Comparison of ENCODE assay signal across 13 cellular contexts in the genomic region with DNA sequence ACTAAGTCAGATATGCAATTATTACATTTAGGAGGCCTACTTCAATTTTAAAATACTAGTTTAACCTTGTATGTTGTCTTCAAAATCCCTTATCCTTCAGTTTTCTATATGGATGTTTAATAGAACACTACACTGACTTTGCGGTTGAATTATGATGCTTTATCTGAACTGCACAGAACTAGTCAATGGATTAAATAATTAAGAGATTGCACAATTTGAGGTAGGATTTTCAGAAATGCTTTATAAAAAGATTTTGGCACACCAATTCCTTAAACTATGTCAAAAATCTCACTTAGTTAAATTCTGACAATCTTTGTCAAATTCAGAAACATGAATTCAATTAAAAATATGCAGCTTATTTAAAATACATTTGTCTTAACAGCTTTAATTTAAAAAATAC. TPM values are rescaled to one million over a fixed set of nuclear protein-coding genes. Genes with fewer than 3 reads are reported as not detected.
DNase-seq lines count a peak whose midpoint lies in the region; ATAC-seq and TF ChIP-seq lines count a peak whose summit lies in the region.
"Had no signal": no experiment of that assay in that cellular context is flagged by ENCODE, and none has a peak within 500 bp of the region (broad histone marks: within the 10 kb centered on the region; RNA-seq: fewer than 3 reads in every experiment).

No MANE protein-coding gene starts in this region.

- intact Hi-C loops in A673 (cut with micrococcal nuclease; ENCODE audit: unreplicated experiment): no loop called here

- BruUV-seq in A673 (replicated peaks; lab: Mats Ljungman, UMichigan): no TSS peak

- H3K9me3 Mint-ChIP-seq in IgD-negative memory B cell: no peaks in the 10 kb centered on the region
- no peaks in the 10 kb centered on the region for H3K9me3 Mint-ChIP-seq in neural progenitor cell

- no peaks in the 10 kb centered on the region for H3K79me2 ChIP-seq in neural progenitor cell (ENCODE audit: low read depth)

- peak overlapping the region; percentile 69 for H3K4me2 ChIP-seq in neural progenitor cell
- H3K4me2 ChIP-seq: BLaER1 treated with 17β-estradiol and CSF1 and Interleukin-3, amounts not matched to agents 10 nM and 100 nM had no signal

- POLR2A ChIA-PET in A673 (lab: Charles Lee; ENCODE audit: low non-redundant PET): interaction anchor here (0.6 kb wide), 1 partner anchor 16 kb away, joined by 3 read pairs; no protein-coding TSS in a partner anchor

- CTCF ChIA-PET in A673 (lab: Charles Lee): no interaction called here

- DNase-seq in A673 (ENCODE audit: low spot score) (no peak), choroid plexus epithelial cell (ENCODE audit: low read depth) (no peak), neural progenitor cell (ENCODE audit: low spot score) (no peak), NCI-H146 (lab: John Stamatoyannopoulos, UW) (no peak)
- DNase-seq: activated CD4-positive, alpha-beta T cell treated with anti-CD3 and anti-CD28 coated beads for 4 hours; activated effector memory CD4-positive, alpha-beta T cell treated with Interleukin-2 at 50 U/mL for 16 hours; NCI-H1048 had no signal

- peaks cover 3 to 10% (median 10%) of the 10 kb centered on the region in 3 donors for H3K4me1 Mint-ChIP-seq in IgD-negative memory B cell
- peaks cover 31% of the 10 kb centered on the region for H3K4me1 Mint-ChIP-seq in neural progenitor cell

- no peak overlapping the region for H2AFZ ChIP-seq in neural progenitor cell (replicated peaks)

- H3K27me3 ChIP-seq in A673 (replicated peaks; ENCODE audit: insufficient read depth, low read depth, low read length, poor library complexity) (no peaks in the 10 kb centered on the region), neural progenitor cell (no peaks in the 10 kb centered on the region)
- H3K27me3 ChIP-seq: BLaER1 treated with 17β-estradiol and CSF1 and Interleukin-3, amounts not matched to agents 10 nM and 100 nM; SJSA1 had no signal

- no peaks in the 10 kb centered on the region for H4K20me1 ChIP-seq in neural progenitor cell (ENCODE audit: low read depth)

- H3K4me1 ChIP-seq in A673 (ENCODE audit: insufficient read depth, low read length, poor library complexity, severe bottlenecking) (peaks cover 22% of the 10 kb centered on the region), neural progenitor cell (peaks cover 34% of the 10 kb centered on the region)
- H3K4me1 ChIP-seq: BLaER1 treated with 17β-estradiol and CSF1 and Interleukin-3, amounts not matched to agents 10 nM and 100 nM had no signal

- H3K9ac ChIP-seq in neural progenitor cell: no peak overlapping the region
- H3K9ac ChIP-seq: BLaER1 treated with 17β-estradiol and CSF1 and Interleukin-3, amounts not matched to agents 10 nM and 100 nM had no signal

- no peak for ATAC-seq in GM18907 (IDR thresholded peaks at IDR 0.05; ENCODE audit: unreplicated experiment)
- ATAC-seq in HG02870 (IDR thresholded peaks at IDR 0.05; ENCODE audit: unreplicated experiment): no peak
- ATAC-seq in esophagus mucosa: no peak

- TF ChIP-seq CTCF in A673 (conservative IDR thresholded peaks at IDR 0.05; ENCODE audit: low read depth, low read length) (no peak), choroid plexus epithelial cell (conservative IDR thresholded peaks at IDR 0.05; ENCODE audit: low read depth, low read length) (no peak), neural progenitor cell (IDR thresholded peaks at IDR 0.05) (no peak)

- H3K27me3 Mint-ChIP-seq in IgD-negative memory B cell: no peaks in the 10 kb centered on the region
- no peaks in the 10 kb centered on the region for H3K27me3 Mint-ChIP-seq in neural progenitor cell (ENCODE audit: insufficient read depth, low read depth)

- H3K36me3 Mint-ChIP-seq in IgD-negative memory B cell (peaks cover 5% of the 10 kb centered on the region), neural progenitor cell (no peaks in the 10 kb centered on the region)

- H3K9me3 ChIP-seq in A673 (ENCODE audit: low read depth, low read length, poor library complexity, severe bottlenecking) (no peaks in the 10 kb centered on the region), neural progenitor cell (ENCODE audit: low read depth) (no peaks in the 10 kb centered on the region)
- H3K9me3 ChIP-seq: BLaER1 treated with 17β-estradiol and CSF1 and Interleukin-3, amounts not matched to agents 10 nM and 100 nM; SJSA1 had no signal

- H3K4me3 Mint-ChIP-seq in IgD-negative memory B cell (no peak overlapping the region), neural progenitor cell (peak overlapping the region; percentile 72)

- H3K4me3 ChIP-seq in A673 (ENCODE audit: low read depth, low read length, poor library complexity, severe bottlenecking): peak overlapping the region; percentile 35
- H3K4me3 ChIP-seq in choroid plexus epithelial cell (ENCODE audit: low read depth, low read length): peak overlapping the region; percentile 51
- H3K4me3 ChIP-seq in neural progenitor cell: peak overlapping the region; percentile 36
- H3K4me3 ChIP-seq: BLaER1 treated with 17β-estradiol and CSF1 and Interleukin-3, amounts not matched to agents 10 nM and 100 nM had no signal

- peaks cover 16% of the 10 kb centered on the region for H3F3A ChIP-seq in neural progenitor cell (ENCODE audit: low read depth)

- H3K27ac ChIP-seq in A673 (ENCODE audit: low read depth, low read length, poor library complexity, severe bottlenecking) (peak overlapping the region; percentile 34), neural progenitor cell (peak overlapping the region; percentile 64)
- H3K27ac ChIP-seq: BLaER1 treated with 17β-estradiol and CSF1 and Interleukin-3, amounts not matched to agents 10 nM and 100 nM had no signal

- H3K36me3 ChIP-seq in A673 (ENCODE audit: insufficient read depth, low read length, poor library complexity, severe bottlenecking) (no peaks in the 10 kb centered on the region), neural progenitor cell (no peaks in the 10 kb centered on the region)
- H3K36me3 ChIP-seq: SJSA1 had no signal

- H3K27ac Mint-ChIP-seq in IgD-negative memory B cell (peak overlapping the region in 2 of 3 donors; percentile 35 to 63), neural progenitor cell (peak overlapping the region; percentile 47)

RNA-seq across cellular contexts. Expression of a gene that starts 28.1 kb away (rescaled TPM):
- 5.3 and 6.1 TPM in 2 replicates for total RNA-seq in A673 (2021)
- polyA plus RNA-seq in IgD-negative memory B cell: 29.0 TPM
- total RNA-seq in neural progenitor cell (ENCODE audit: low replicate concordance): 17.8 and 26.8 TPM in 2 replicates
- total RNA-seq in esophagus mucosa: 44.1 TPM
